19 cellular contexts compared by ENCODE assay signal in the genomic region with DNA sequence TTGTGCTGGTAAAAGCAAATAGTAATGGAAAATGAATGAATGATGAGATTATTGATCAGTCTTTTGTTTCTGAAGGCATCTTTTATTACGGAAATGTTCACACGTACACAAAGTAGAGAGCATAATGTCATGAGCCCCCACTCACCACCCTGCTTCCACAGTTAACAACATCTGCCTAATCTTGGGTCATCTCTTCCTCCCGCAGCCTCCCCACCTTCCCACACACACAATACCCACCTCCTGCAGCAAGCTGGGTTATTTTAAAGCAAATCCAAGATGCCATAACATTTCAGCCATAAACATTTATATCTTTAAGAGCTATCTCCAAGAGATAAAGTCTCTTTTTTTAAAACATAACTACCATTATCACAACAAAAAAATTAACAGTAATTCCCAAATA. TPM values are rescaled to one million over a fixed set of nuclear protein-coding genes. Genes with fewer than 3 reads are reported as not detected.
DNase-seq lines count a peak whose midpoint lies in the region; ATAC-seq and FAIRE-seq lines count a peak whose summit lies in the region.
"Had no signal": no experiment of that assay in that cellular context is flagged by ENCODE, and none has a peak within 500 bp of the region (broad histone marks: within the 10 kb centered on the region; RNA-seq: fewer than 3 reads in every experiment).

No MANE protein-coding gene starts in this region.

- no peak overlapping the region for H3K27ac ChIP-seq in neuronal stem cell (replicated peaks; ENCODE audit: low read length)
- H3K27ac ChIP-seq: A549, C4-2B had no signal

- no peak overlapping the region for H2BK5ac ChIP-seq in neuronal stem cell (ENCODE audit: low read length)

- H3K9me3 ChIP-seq in neuronal stem cell (replicated peaks in 1 of 2; ENCODE audit: control insufficient read depth in 2 of 2, insufficient read depth in 1 of 2, low read depth in 1 of 2, low read length in 2 of 2) = peaks cover 4 to 5% of the 10 kb centered on the region in 2 donors
- H3K9me3 ChIP-seq: BE2C had no signal

- no peaks in the 10 kb centered on the region for H3K79me1 ChIP-seq in neuronal stem cell (ENCODE audit: low read depth, low read length)

- ATAC-seq in HG03460 (IDR thresholded peaks at IDR 0.05; ENCODE audit: unreplicated experiment) (no peak), HG03196 (IDR thresholded peaks at IDR 0.05; ENCODE audit: unreplicated experiment) (no peak)
- ATAC-seq: A549, HCT116 had no signal

- H3K4me3 ChIP-seq in neuronal stem cell (ENCODE audit: low read length in 2 of 2) = no peak overlapping the region
- H3K4me3 ChIP-seq: A549 had no signal

- no peak overlapping the region for H4K91ac ChIP-seq in neuronal stem cell (ENCODE audit: low read depth, low read length, poor library complexity)

- H2BK120ac ChIP-seq in neuronal stem cell (ENCODE audit: low read depth, low read length) = no peak overlapping the region

- H3K4me2 ChIP-seq in neuronal stem cell (ENCODE audit: insufficient read depth, low read length, poor library complexity, severe bottlenecking) = no peak overlapping the region
- H3K4me2 ChIP-seq: A549 had no signal

- H3K4ac ChIP-seq in neuronal stem cell (ENCODE audit: low read length) = no peak overlapping the region

- no peak overlapping the region for H4K8ac ChIP-seq in neuronal stem cell (ENCODE audit: low read depth, low read length)

- H3K4me1 ChIP-seq in neuronal stem cell (ENCODE audit: control insufficient read depth in 2 of 2, insufficient read depth in 1 of 2, low read depth in 1 of 2, low read length in 2 of 2) = peaks cover 0 to 5% of the 10 kb centered on the region in 2 donors
- H3K4me1 ChIP-seq: A549, BE2C had no signal

- no peak overlapping the region for H3K18ac ChIP-seq in neuronal stem cell (ENCODE audit: low read length)

- no peak overlapping the region for H2BK12ac ChIP-seq in neuronal stem cell (ENCODE audit: low read length)

- H2BK15ac ChIP-seq in neuronal stem cell (ENCODE audit: low read length) = no peak overlapping the region

- H2AK5ac ChIP-seq in neuronal stem cell (ENCODE audit: low read depth, low read length) = no peak overlapping the region

- H3K23ac ChIP-seq in neuronal stem cell (ENCODE audit: low read depth, low read length, poor library complexity) = no peak overlapping the region

- peak; percentile 57 for FAIRE-seq in endometrium (lab: Jason Lieb, UNC)
- FAIRE-seq: A549, D721Med, H54 had no signal

- no peak overlapping the region for H2AFZ ChIP-seq in neuronal stem cell (ENCODE audit: low read length)

- H3K14ac ChIP-seq in neuronal stem cell (ENCODE audit: low read length) = no peak overlapping the region

- no CpG with 5 or more reads among the region's 3 CpGs for WGBS in neuronal stem cell (ENCODE audit: extremely low coverage in 2 of 2, insufficient read length in 2 of 2, insufficient replicate concordance in 1 of 2), 2 donors

- H3K9ac ChIP-seq in neuronal stem cell (ENCODE audit: low read depth, low read length, poor library complexity) = peak overlapping the region; percentile 44

- H3K27me3 ChIP-seq in neuronal stem cell (ENCODE audit: control insufficient read depth in 3 of 3, insufficient read depth in 3 of 3, low read depth in 1 of 3, low read length in 3 of 3) = no peaks in the 10 kb centered on the region
- H3K27me3 ChIP-seq: BE2C had no signal

- DNase-seq in KG1 (lab: John Stamatoyannopoulos, UW) (peak; percentile 39), neuronal stem cell (ENCODE audit: low spot score) (no peak), middle frontal gyrus (ENCODE audit: extremely low spot score, low spot score) (no peak)
- DNase-seq: BE2C; CD4-positive, alpha-beta memory T cell; COR-L47; DMS153; DND-41; GF-D8; IMR-90 had no signal

- peaks cover 0 to 7% of the 10 kb centered on the region in 2 donors for H3K36me3 ChIP-seq in neuronal stem cell (replicated peaks in 1 of 2; ENCODE audit: control insufficient read depth in 2 of 2, insufficient read depth in 2 of 2, low read length in 2 of 2)
- H3K36me3 ChIP-seq: BE2C had no signal

RNA-seq across cellular contexts. Expression of a gene that starts 36.3 kb away (rescaled TPM):
- polyA plus RNA-seq in neuronal stem cell (2013, experiment 1 of 2) = 3.7 TPM
- polyA plus RNA-seq in neuronal stem cell (2013, experiment 2 of 2) = 4.0 TPM
- polyA plus RNA-seq: AG04450; CD4-positive, alpha-beta memory T cell; IMR-90 had no signal
